ENCODE assay signal across 1 cellular context in the genomic region with DNA sequence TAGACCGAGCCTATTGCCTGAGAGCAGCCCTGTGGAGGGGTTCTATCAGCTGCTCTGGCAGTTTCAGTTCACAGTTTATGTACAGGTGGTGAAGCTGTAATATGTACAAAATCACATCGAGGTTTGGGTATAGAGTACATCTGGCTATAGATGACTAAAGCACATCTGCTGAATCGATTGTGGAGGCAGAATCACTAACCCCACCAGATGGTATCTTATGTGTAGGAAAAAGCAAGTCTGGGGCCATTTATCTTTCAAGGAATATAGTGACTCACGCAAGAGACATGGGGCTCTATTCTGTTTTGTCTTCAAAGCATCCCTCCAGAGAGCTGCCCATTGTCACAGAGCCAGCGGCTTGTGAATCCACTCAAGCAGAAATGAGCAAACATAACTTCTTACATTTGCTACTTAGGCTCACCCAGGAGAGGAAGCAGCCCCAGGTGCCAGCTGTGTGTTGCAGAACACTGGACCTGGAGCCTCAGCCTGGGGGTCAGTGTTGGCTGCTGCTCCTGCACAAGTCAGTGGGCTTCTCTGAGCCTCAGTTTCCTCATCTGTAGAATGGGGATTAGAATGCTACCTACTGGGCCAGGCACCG.
TF ChIP-seq lines count a peak whose summit lies in the region.

No MANE protein-coding gene starts in this region.

TF ChIP-seq in HEK293, 187 proteins besides CTCF, POLR2A, EP300 and RAD21 (continued from another document):
- peak; percentile 36; the same call in 1 of the 2 replicates for TF ChIP-seq ZBTB6 (tag by site-specific recombination; IDR thresholded peaks at IDR 0.05)
- no peak for TF ChIP-seq ZNF624 (tag by site-specific recombination; IDR thresholded peaks at IDR 0.05)
- 0 out of 2 replicates have a peak, but pooled peaks have one; percentile 15 for TF ChIP-seq BCL6B (tag by site-specific recombination; IDR thresholded peaks at IDR 0.05)
- TF ChIP-seq OSR2 (tag by site-specific recombination; IDR thresholded peaks at IDR 0.05) = peak; percentile 88
- no peak for TF ChIP-seq ZNF585B (tag by site-specific recombination; IDR thresholded peaks at IDR 0.05)
- 0 out of 2 replicates have a peak, but pooled peaks have one; percentile 16 for TF ChIP-seq SP7 (tag by site-specific recombination; IDR thresholded peaks at IDR 0.05)
- peak; percentile 47; the same call in 1 of the 2 replicates for TF ChIP-seq ZNF366 (tag by site-specific recombination; conservative IDR thresholded peaks at IDR 0.05)
- peak; percentile 62 for TF ChIP-seq PRDM10 (tag by site-specific recombination; IDR thresholded peaks at IDR 0.05)
- TF ChIP-seq ZNF248 (tag by site-specific recombination; IDR thresholded peaks at IDR 0.05) = no peak
- TF ChIP-seq ZIC2 (tag by site-specific recombination; IDR thresholded peaks at IDR 0.05) = peak; percentile 37; the same call in 1 of the 2 replicates
- TF ChIP-seq, protein P1, sequence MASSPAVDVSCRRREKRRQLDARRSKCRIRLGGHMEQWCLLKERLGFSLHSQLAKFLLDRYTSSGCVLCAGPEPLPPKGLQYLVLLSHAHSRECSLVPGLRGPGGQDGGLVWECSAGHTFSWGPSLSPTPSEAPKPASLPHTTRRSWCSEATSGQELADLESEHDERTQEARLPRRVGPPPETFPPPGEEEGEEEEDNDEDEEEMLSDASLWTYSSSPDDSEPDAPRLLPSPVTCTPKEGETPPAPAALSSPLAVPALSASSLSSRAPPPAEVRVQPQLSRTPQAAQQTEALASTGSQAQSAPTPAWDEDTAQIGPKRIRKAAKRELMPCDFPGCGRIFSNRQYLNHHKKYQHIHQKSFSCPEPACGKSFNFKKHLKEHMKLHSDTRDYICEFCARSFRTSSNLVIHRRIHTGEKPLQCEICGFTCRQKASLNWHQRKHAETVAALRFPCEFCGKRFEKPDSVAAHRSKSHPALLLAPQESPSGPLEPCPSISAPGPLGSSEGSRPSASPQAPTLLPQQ (tag by site-specific recombination; IDR thresholded peaks at IDR 0.05) = 0 out of 2 replicates have a peak, but pooled peaks have one; percentile 15
